16 cellular contexts compared by ENCODE assay signal in genomic region chr11:126391286-126391954, GRCh38.
DNase-seq lines count a peak whose midpoint lies in the region; ATAC-seq and TF ChIP-seq lines count a peak whose summit lies in the region.
"Had no signal": no experiment of that assay in that cellular context is flagged by ENCODE, and none has a peak within 500 bp of the region (broad histone marks: within the 10 kb centered on the region; RNA-seq: fewer than 3 reads in every experiment).

No MANE protein-coding gene starts in this region.

- no peaks in the 10 kb centered on the region for H4K20me1 ChIP-seq in Loucy (ENCODE audit: insufficient read depth, low read length, poor library complexity, severe bottlenecking)

- no peaks in the 10 kb centered on the region for H3K36me3 ChIP-seq in Loucy (ENCODE audit: insufficient read depth, low read length)
- H3K36me3 ChIP-seq: uterus had no signal

- in situ Hi-C loops in ACHN (cut with HindIII; ENCODE audit: low pct_ligation_motif_present, low pct_unique_long_range_greater_than_20kb, low sequenced_read_pairs) = no loop called here

- H3K9ac ChIP-seq in Loucy (ENCODE audit: low read depth, low read length, poor library complexity, severe bottlenecking) = peak overlapping the region; percentile 77

- peaks cover 85% of the 10 kb centered on the region for H3K79me2 ChIP-seq in Loucy (ENCODE audit: insufficient read depth, low read length)

- ATAC-seq in HG03378 (IDR thresholded peaks at IDR 0.05; ENCODE audit: unreplicated experiment) (no peak), HG03159 (IDR thresholded peaks at IDR 0.05; ENCODE audit: unreplicated experiment) (no peak)

- no peaks in the 10 kb centered on the region for H3K27me3 ChIP-seq in Loucy (ENCODE audit: insufficient read depth, low read length, poor library complexity, severe bottlenecking)
- H3K27me3 ChIP-seq: uterus had no signal

- no peaks in the 10 kb centered on the region for H3K36me3 Mint-ChIP-seq in dendritic cell treated with granulocyte-macrophage colony-stimulating factor and Interleukin-4, amounts not matched to agents 40 ng/mL and 50 ng/mL, for 4 days (ENCODE audit: low read depth)
- H3K36me3 Mint-ChIP-seq in nephron progenitor cell (ENCODE audit: low read depth) = peaks cover 5% of the 10 kb centered on the region

- H3K4me1 ChIP-seq in Loucy (ENCODE audit: insufficient read depth, low read length, poor library complexity, severe bottlenecking) = peaks cover 70% of the 10 kb centered on the region
- H3K4me1 ChIP-seq: Caco-2 had no signal

- H3K9me3 Mint-ChIP-seq in dendritic cell treated with granulocyte-macrophage colony-stimulating factor and Interleukin-4, amounts not matched to agents 40 ng/mL and 50 ng/mL, for 4 days = no peaks in the 10 kb centered on the region
- no peaks in the 10 kb centered on the region for H3K9me3 Mint-ChIP-seq in nephron progenitor cell
- H3K9me3 Mint-ChIP-seq: activated T-helper 2 cell treated with anti-CD3 and anti-CD28 coated beads, Interferon-gamma antibody, Interleukin-2, Interleukin-4, amounts not matched to agents 10 μg/mL and 5 μg/mL and 100 μg/mL, durations not matched to agents 14 hours and 24 hours and 36 hours had no signal

- H3K4me3 Mint-ChIP-seq in dendritic cell treated with granulocyte-macrophage colony-stimulating factor and Interleukin-4, amounts not matched to agents 40 ng/mL and 50 ng/mL, for 4 days = no peak overlapping the region
- no peak overlapping the region for H3K4me3 Mint-ChIP-seq in nephron progenitor cell

- peak overlapping the region; percentile 67 for H3K4me3 ChIP-seq in Loucy (ENCODE audit: low read length, poor library complexity, severe bottlenecking)
- H3K4me3 ChIP-seq: uterus had no signal

- no peaks in the 10 kb centered on the region for H3K9me2 ChIP-seq in Loucy (replicated peaks; ENCODE audit: low read depth, low read length)

- H3K27me3 Mint-ChIP-seq in dendritic cell treated with granulocyte-macrophage colony-stimulating factor and Interleukin-4, amounts not matched to agents 40 ng/mL and 50 ng/mL, for 4 days = no peaks in the 10 kb centered on the region
- H3K27me3 Mint-ChIP-seq in nephron progenitor cell (ENCODE audit: low read depth, poor library complexity) = no peaks in the 10 kb centered on the region

- intact Hi-C loops in dendritic cell treated with granulocyte-macrophage colony-stimulating factor and Interleukin-4, amounts not matched to agents 40 ng/mL and 50 ng/mL, for 4 days (cut with micrococcal nuclease) = loop anchor here (5.0 kb wide), 1 partner anchor 34 kb away; the partner anchor contains the start of gene ST3GAL4

- peaks cover 48% of the 10 kb centered on the region for H3K4me1 Mint-ChIP-seq in dendritic cell treated with granulocyte-macrophage colony-stimulating factor and Interleukin-4, amounts not matched to agents 40 ng/mL and 50 ng/mL, for 4 days (ENCODE audit: low read depth)
- H3K4me1 Mint-ChIP-seq in nephron progenitor cell = peaks cover 51% of the 10 kb centered on the region

- H3K9me3 ChIP-seq in Loucy (ENCODE audit: insufficient read depth, low read depth, low read length) = no peaks in the 10 kb centered on the region
- H3K9me3 ChIP-seq: Caco-2, uterus had no signal

- peaks cover 17% of the 10 kb centered on the region for H3F3A ChIP-seq in Loucy (ENCODE audit: low read depth)

- TF ChIP-seq CTCF in Loucy (conservative IDR thresholded peaks at IDR 0.05; ENCODE audit: low read length) = no peak
- TF ChIP-seq CTCF in nephron progenitor cell (IDR thresholded peaks at IDR 0.05) = no peak

- no peak overlapping the region for H2AFZ ChIP-seq in Loucy (ENCODE audit: low read length)

- DNase-seq in CD1c-positive myeloid dendritic cell (ENCODE audit: extremely low spot score) = peak; percentile 4
- DNase-seq in nephron progenitor cell = no peak
- DNase-seq in AG08395 (ENCODE audit: low spot score) = no peak
- no peak for DNase-seq in ACHN
- DNase-seq: GOT3; MM.1S; NCI-H2081 treated with DMSO at 0.1 percent for 48 hours; NCI-H524; stimulated activated CD4-positive, alpha-beta T cell treated with anti-CD3 and anti-CD28 coated beads, Interleukin-15, amount 100 ng/mL, for 24 hours; uterus had no signal

- H3K4me2 ChIP-seq in Loucy (ENCODE audit: low read depth, low read length, poor library complexity, severe bottlenecking) = peak overlapping the region; percentile 78

- peak overlapping the region; percentile 71 for H3K27ac Mint-ChIP-seq in dendritic cell treated with granulocyte-macrophage colony-stimulating factor and Interleukin-4, amounts not matched to agents 40 ng/mL and 50 ng/mL, for 4 days
- H3K27ac Mint-ChIP-seq in nephron progenitor cell = peak overlapping the region; percentile 77
- H3K27ac Mint-ChIP-seq: activated T-helper 2 cell treated with anti-CD3 and anti-CD28 coated beads, Interferon-gamma antibody, Interleukin-2, Interleukin-4, amounts not matched to agents 10 μg/mL and 5 μg/mL and 100 μg/mL, durations not matched to agents 14 hours and 24 hours and 36 hours had no signal
